Comparison of ENCODE assay signal across 30 cellular contexts in the genomic region with DNA sequence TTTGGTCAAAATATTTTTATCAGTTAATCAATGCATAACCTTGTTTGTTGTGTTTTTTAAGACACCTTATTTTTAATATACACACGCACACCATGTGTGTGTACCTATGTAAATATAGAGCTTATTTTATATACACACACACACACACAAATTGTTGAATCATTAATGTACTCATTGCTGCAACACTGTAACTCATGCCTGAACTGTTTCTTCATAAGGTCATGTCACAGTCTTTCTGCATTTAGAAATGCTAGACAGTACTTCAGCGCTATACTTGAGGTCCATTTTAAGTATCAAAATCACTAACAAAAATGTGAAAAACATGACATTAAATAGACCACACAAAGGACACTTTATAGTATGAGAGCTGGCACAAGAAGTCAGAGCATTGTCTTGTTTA.
"Had no signal": no experiment of that assay in that cellular context is flagged by ENCODE, and none has a peak within 500 bp of the region (broad histone marks: within the 10 kb centered on the region; RNA-seq: fewer than 3 reads in every experiment).

No MANE protein-coding gene starts in this region.

- H3K4me2 ChIP-seq: neural progenitor cell, smooth muscle cell had no signal

- DNase-seq: naive thymus-derived CD4-positive, alpha-beta T cell; natural killer cell; nucleus accumbens; pancreas; right cardiac atrium; spleen; stimulated activated CD4-positive, alpha-beta T cell treated with anti-CD3 and anti-CD28 coated beads, Interleukin-12 subunit alpha, Interleukin-12 subunit beta, amount 100 ng/mL, for 4 hours; stimulated activated CD4-positive, alpha-beta T cell treated with anti-CD3 and anti-CD28 coated beads, Interleukin-1b, Interleukin-23, amount 100 ng/mL, for 48 hours; stimulated activated CD4-positive, alpha-beta T cell treated with anti-CD3 and anti-CD28 coated beads, Interleukin-4, amount 100 ng/mL, for 1 hour; stimulated activated CD4-positive, alpha-beta T cell treated with anti-CD3 and anti-CD28 coated beads, Interleukin-4, amount 100 ng/mL, for 4 hours; stimulated activated CD8-positive, alpha-beta memory T cell treated with anti-CD3 and anti-CD28 coated beads, Interleukin-4, amount 100 ng/mL, for 48 hours; stimulated activated naive CD4-positive, alpha-beta T cell; stimulated activated naive CD8-positive, alpha-beta T cell treated with anti-CD3 and anti-CD28 coated beads, Interleukin-15, amount 100 ng/mL, for 72 hours; stimulated activated naive CD8-positive, alpha-beta T cell treated with anti-CD3 and anti-CD28 coated beads, Interleukin-15, Interleukin-2, amounts not matched to agents 100 U/mL and 50 U/mL, for 24 hours; substantia nigra; testis; tibial artery; transverse colon; upper lobe of right lung; uterus had no signal

- H3K27me3 ChIP-seq: neural progenitor cell, neutrophil, pancreas, spleen, suprapubic skin, testis, tibial artery, transverse colon, upper lobe of right lung, uterus had no signal

- H3K9ac ChIP-seq: neural progenitor cell had no signal

- H2AFZ ChIP-seq: neural progenitor cell had no signal

- H3K27ac ChIP-seq: neural progenitor cell, neutrophil, pancreas, prostate gland, skin epidermis, spleen, suprapubic skin, testis, tibial artery, transverse colon, upper lobe of right lung, uterus had no signal

- H3K4me1 Mint-ChIP-seq: naive thymus-derived CD4-positive, alpha-beta T cell; natural killer cell; nephron; neural progenitor cell; stimulated activated memory B cell treated with anti-CD40 and anti-IgM and Interleukin-4, amounts not matched to agents 10 μg/mL and 1 μg/mL and 100 μg/mL, for 72 hours; stimulated activated naive CD8-positive, alpha-beta T cell treated with anti-CD3 and anti-CD28 coated beads, Interleukin-15, amount 100 ng/mL, for 72 hours had no signal

- H3K9me3 ChIP-seq: neutrophil, pancreas, prostate gland, suprapubic skin, testis, tibial artery, transverse colon, upper lobe of right lung, uterus had no signal

- H3K27ac Mint-ChIP-seq: naive thymus-derived CD4-positive, alpha-beta T cell; natural killer cell; nephron; neural progenitor cell; stimulated activated memory B cell treated with anti-CD40 and anti-IgM and Interleukin-4, amounts not matched to agents 10 μg/mL and 1 μg/mL and 100 μg/mL, for 72 hours; stimulated activated naive CD8-positive, alpha-beta T cell treated with anti-CD3 and anti-CD28 coated beads, Interleukin-15, amount 100 ng/mL, for 72 hours; type B pancreatic cell had no signal

- H3K9me3 Mint-ChIP-seq: nephron, neural progenitor cell, type B pancreatic cell had no signal

- H3K4me3 ChIP-seq: neural progenitor cell, pancreas, prostate gland, skin epidermis, smooth muscle cell, spleen, suprapubic skin, testis, tibial artery, transverse colon, upper lobe of right lung, uterus had no signal

- H3K36me3 Mint-ChIP-seq: naive thymus-derived CD4-positive, alpha-beta T cell; natural killer cell; neural progenitor cell; stimulated activated memory B cell treated with anti-CD40 and anti-IgM and Interleukin-4, amounts not matched to agents 10 μg/mL and 1 μg/mL and 100 μg/mL, for 72 hours; type B pancreatic cell had no signal

- H3K27me3 Mint-ChIP-seq: naive thymus-derived CD4-positive, alpha-beta T cell; stimulated activated memory B cell treated with anti-CD40 and anti-IgM and Interleukin-4, amounts not matched to agents 10 μg/mL and 1 μg/mL and 100 μg/mL, for 72 hours; stimulated activated naive CD8-positive, alpha-beta T cell treated with anti-CD3 and anti-CD28 coated beads, Interleukin-15, amount 100 ng/mL, for 72 hours; type B pancreatic cell had no signal

- H3K4me1 ChIP-seq: neural progenitor cell, prostate gland, spleen, suprapubic skin, testis, tibial artery, transverse colon, upper lobe of right lung, uterus had no signal

- H3K36me3 ChIP-seq: neural progenitor cell, neutrophil, pancreas, prostate gland, spleen, suprapubic skin, tibial artery, transverse colon, upper lobe of right lung, uterus had no signal

- H3K4me3 Mint-ChIP-seq: naive thymus-derived CD4-positive, alpha-beta T cell; natural killer cell; nephron; neural progenitor cell; stimulated activated memory B cell treated with anti-CD40 and anti-IgM and Interleukin-4, amounts not matched to agents 10 μg/mL and 1 μg/mL and 100 μg/mL, for 72 hours; stimulated activated naive CD8-positive, alpha-beta T cell treated with anti-CD3 and anti-CD28 coated beads, Interleukin-15, amount 100 ng/mL, for 72 hours; type B pancreatic cell had no signal

- ATAC-seq: naive thymus-derived CD4-positive, alpha-beta T cell; natural killer cell; pancreas; right cardiac atrium; sciatic nerve; stimulated activated memory B cell treated with anti-CD40 and anti-IgM and Interleukin-4, amounts not matched to agents 10 μg/mL and 1 μg/mL and 100 μg/mL, for 72 hours; stimulated activated naive CD8-positive, alpha-beta T cell treated with anti-CD3 and anti-CD28 coated beads, Interleukin-15, amount 100 ng/mL, for 72 hours; stimulated activated naive CD8-positive, alpha-beta T cell treated with anti-CD3 and anti-CD28 coated beads, Interleukin-15, Interleukin-2, amounts not matched to agents 100 U/mL and 50 U/mL, for 24 hours; upper lobe of right lung had no signal
